ENCODE assay signal across 1 cellular context in genomic region chr1:211515090-211516023, GRCh38.
TF ChIP-seq lines count a peak whose summit lies in the region.

No MANE protein-coding gene starts in this region.

TF ChIP-seq in K562, 482 proteins besides CTCF, POLR2A, EP300 and RAD21 (continued from another document and continues in another):
- peak; percentile 85 for TF ChIP-seq E2F4 (CRISPR knock-in tag; IDR thresholded peaks at IDR 0.05; ENCODE audit: low read depth)
- no peak for TF ChIP-seq CCAR2 (IDR thresholded peaks at IDR 0.05; ENCODE audit: low read depth, low read length)
- TF ChIP-seq ZNF507 (tag; conservative IDR thresholded peaks at IDR 0.05), result no peak
- TF ChIP-seq ZNF121 (CRISPR knock-in tag; conservative IDR thresholded peaks at IDR 0.05), result no peak
- TF ChIP-seq ILF3 (IDR thresholded peaks at IDR 0.05; ENCODE audit: borderline replicate concordance), result peak; percentile 49; the same call in 1 of the 2 replicates
- TF ChIP-seq CREM (IDR thresholded peaks at IDR 0.05; ENCODE audit: low read depth), result peak; percentile 26
- 0 out of 2 replicates have a peak, but pooled peaks have one; percentile 16 for TF ChIP-seq CBFB (CRISPR knock-in tag; IDR thresholded peaks at IDR 0.05)
- TF ChIP-seq ZNF212 (CRISPR knock-in tag; IDR thresholded peaks at IDR 0.05), result no peak
- peak; percentile 87 for TF ChIP-seq TFAP4 (CRISPR knock-in tag; IDR thresholded peaks at IDR 0.05; ENCODE audit: borderline replicate concordance)
- TF ChIP-seq NFE2 (IDR thresholded peaks at IDR 0.05; ENCODE audit: low read depth), result peak; percentile 66; the same call in 1 of the 2 replicates
- no peak for TF ChIP-seq C11orf30 (IDR thresholded peaks at IDR 0.05; ENCODE audit: low read depth)
- TF ChIP-seq ATF1 (CRISPR knock-in tag; IDR thresholded peaks at IDR 0.05), result no peak
- TF ChIP-seq ATF1 (tag; IDR thresholded peaks at IDR 0.05), result peak; percentile 69
- TF ChIP-seq TAL1 (IDR thresholded peaks at IDR 0.05), result no peak
- no peak for TF ChIP-seq TAF9B (IDR thresholded peaks at IDR 0.05; ENCODE audit: partially characterized antibody)
- no peak for TF ChIP-seq TEAD2 (tag; IDR thresholded peaks at IDR 0.05)
- TF ChIP-seq NR1H2 (CRISPR knock-in tag; IDR thresholded peaks at IDR 0.05), result no peak
- TF ChIP-seq KDM5B (IDR thresholded peaks at IDR 0.05; ENCODE audit: insufficient replicate concordance, low read depth, low read length), result peak; percentile 45
- TF ChIP-seq RERE (CRISPR knock-in tag; IDR thresholded peaks at IDR 0.05; ENCODE audit: borderline replicate concordance), result no peak
- TF ChIP-seq HMG20A (CRISPR knock-in tag; conservative IDR thresholded peaks at IDR 0.05), result no peak
- TF ChIP-seq ZKSCAN8 (CRISPR knock-in tag; IDR thresholded peaks at IDR 0.05), result no peak
- TF ChIP-seq PTTG1 (tag; IDR thresholded peaks at IDR 0.05; ENCODE audit: low read depth), result no peak
- TF ChIP-seq ZNF766 (CRISPR knock-in tag; conservative IDR thresholded peaks at IDR 0.05), result peak; percentile 82
- no peak for TF ChIP-seq POLR3G (IDR thresholded peaks at IDR 0.05; ENCODE audit: extremely low read depth, insufficient read length, insufficient replicate concordance)
- no peak for TF ChIP-seq HDAC3 (IDR thresholded peaks at IDR 0.05; ENCODE audit: borderline replicate concordance, partially characterized antibody)
- no peak for TF ChIP-seq MYBL2 (IDR thresholded peaks at IDR 0.05; ENCODE audit: low read depth)
- no peak for TF ChIP-seq MYBL2 (CRISPR knock-in tag; IDR thresholded peaks at IDR 0.05; ENCODE audit: borderline replicate concordance)
- TF ChIP-seq ETS2 (tag; IDR thresholded peaks at IDR 0.05; ENCODE audit: borderline replicate concordance, poor library complexity, severe bottlenecking), result no peak
- TF ChIP-seq CHAMP1 (IDR thresholded peaks at IDR 0.05), result no peak
- no peak for TF ChIP-seq ARNT (IDR thresholded peaks at IDR 0.05)
- TF ChIP-seq ZC3H4 (CRISPR knock-in tag; IDR thresholded peaks at IDR 0.05; ENCODE audit: borderline replicate concordance), result no peak
- no peak for TF ChIP-seq RBM15 (IDR thresholded peaks at IDR 0.05; ENCODE audit: insufficient read depth, low read length)
- TF ChIP-seq STAG1 (CRISPR knock-in tag; IDR thresholded peaks at IDR 0.05; ENCODE audit: borderline replicate concordance), result peak; percentile 66
- TF ChIP-seq POLR2B (IDR thresholded peaks at IDR 0.05; ENCODE audit: low read depth, partially characterized antibody), result peak; percentile 23
- no peak for TF ChIP-seq HNRNPK (IDR thresholded peaks at IDR 0.05; ENCODE audit: low read depth, low read length, poor library complexity, severe bottlenecking)
- TF ChIP-seq GABPB1 (CRISPR knock-in tag; IDR thresholded peaks at IDR 0.05), result peak; percentile 54
- TF ChIP-seq ZNF174 (CRISPR knock-in tag; IDR thresholded peaks at IDR 0.05), result no peak
- no peak for TF ChIP-seq TEAD4 (IDR thresholded peaks at IDR 0.05; ENCODE audit: low read length)
- TF ChIP-seq TEAD4 (CRISPR knock-in tag; IDR thresholded peaks at IDR 0.05; ENCODE audit: borderline replicate concordance), result peak; percentile 95
- no peak for TF ChIP-seq ZEB2 (IDR thresholded peaks at IDR 0.05)
- 0 out of 2 replicates have a peak, but pooled peaks have one; percentile 20 for TF ChIP-seq NR4A1 (CRISPR knock-in tag; IDR thresholded peaks at IDR 0.05)
- TF ChIP-seq NR4A1 (tag; IDR thresholded peaks at IDR 0.05), result peak; percentile 79
- no peak for TF ChIP-seq ZNF407 (IDR thresholded peaks at IDR 0.05; ENCODE audit: low read depth)
- no peak for TF ChIP-seq ZKSCAN3 (CRISPR knock-in tag; IDR thresholded peaks at IDR 0.05)
- TF ChIP-seq ZNF57 (CRISPR knock-in tag; IDR thresholded peaks at IDR 0.05), result no peak
- no peak for TF ChIP-seq NUFIP1 (IDR thresholded peaks at IDR 0.05; ENCODE audit: partially characterized antibody)
- no peak for TF ChIP-seq PTRF (tag; IDR thresholded peaks at IDR 0.05)
- TF ChIP-seq ZBTB12 (CRISPR knock-in tag; IDR thresholded peaks at IDR 0.05), result no peak
- TF ChIP-seq E2F1 (CRISPR knock-in tag; IDR thresholded peaks at IDR 0.05), result peak; percentile 98
